In the genomic region with DNA sequence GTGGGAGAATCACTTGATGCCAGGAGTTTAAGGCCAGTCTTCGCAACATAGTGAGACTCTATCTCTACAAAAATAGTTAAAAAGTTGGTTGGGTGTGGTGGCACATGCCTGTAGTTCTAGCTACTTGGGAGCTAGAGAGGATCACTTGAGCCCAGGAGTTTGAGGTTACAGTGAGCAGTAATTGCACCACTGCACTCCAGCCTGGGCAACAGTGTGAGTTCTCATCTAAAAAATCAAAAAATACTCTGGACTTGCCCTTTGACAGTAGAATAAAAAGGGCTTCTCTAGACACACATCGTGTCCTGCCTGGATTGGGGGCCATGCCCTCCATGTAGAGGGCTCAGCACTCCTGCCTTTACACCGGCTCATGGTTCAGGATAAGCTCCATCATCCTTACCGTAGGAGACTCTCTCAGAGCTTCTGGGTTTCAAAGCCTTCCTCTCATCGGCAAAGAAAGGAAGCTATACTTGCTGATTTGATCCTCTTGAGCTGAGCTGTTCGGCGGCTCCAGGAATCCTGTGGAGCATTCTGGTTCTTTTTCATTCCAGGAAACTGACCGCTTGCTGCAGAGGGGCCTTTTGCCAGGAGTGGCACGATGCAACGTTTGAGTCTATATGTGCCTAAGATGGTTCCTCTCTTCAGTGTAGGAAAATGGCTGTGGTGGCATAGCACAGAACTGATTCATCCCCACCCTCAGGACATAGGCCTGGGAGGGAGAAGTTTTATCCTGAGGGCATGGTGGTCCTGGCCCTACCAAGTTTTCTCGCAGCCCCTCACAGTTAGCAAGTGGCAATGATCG, we compare ENCODE assay signal across 15 cellular contexts. TPM values are rescaled to one million over a fixed set of nuclear protein-coding genes. Genes with fewer than 3 reads are reported as not detected.
DNase-seq lines count a peak whose midpoint lies in the region; ATAC-seq, FAIRE-seq and TF ChIP-seq lines count a peak whose summit lies in the region.
"Had no signal": no experiment of that assay in that cellular context is flagged by ENCODE, and none has a peak within 500 bp of the region (broad histone marks: within the 10 kb centered on the region; RNA-seq: fewer than 3 reads in every experiment).

No MANE protein-coding gene starts in this region.

- H3K23me2 ChIP-seq in H1 (ENCODE audit: low read depth, low read length), result no peaks in the 10 kb centered on the region

- H4K91ac ChIP-seq in H1 (replicated peaks; ENCODE audit: insufficient read length, low read length), result no peak overlapping the region

- H3K27ac ChIP-seq in HEK293 (ENCODE audit: extremely low read depth, low read depth, low read length) (no peak overlapping the region), H1 (ENCODE audit: low read depth, low read length) (no peak overlapping the region), testis (peak overlapping the region; percentile 21 to 76), hepatocyte (no peak overlapping the region)

- no peak for TF ChIP-seq EP300 in H1 (IDR thresholded peaks at IDR 0.05; ENCODE audit: borderline replicate concordance in 1 of 2, low read depth in 2 of 2, low read length in 2 of 2)

- intact Hi-C loops in testis (cut with DNase I; ENCODE audit: low total_unique reads), result no loop called here

- FAIRE-seq in H1 (lab: Jason Lieb, UNC), result no peak
- FAIRE-seq: G401.6, GM12892 had no signal

- no peak overlapping the region for H2BK5ac ChIP-seq in H1 (ENCODE audit: low read depth, low read length)

- H4K8ac ChIP-seq in H1 (ENCODE audit: extremely low read depth, insufficient read depth, low read length), result no peak overlapping the region; the same call in 1 of the 2 replicates

- H3K4me2 ChIP-seq in H1 (ENCODE audit: insufficient read depth in 1 of 2, low read depth in 2 of 2, low read length in 2 of 2), result no peak overlapping the region
- no peak overlapping the region for H3K4me2 ChIP-seq in hepatocyte

- H3K79me2 ChIP-seq in H1 (ENCODE audit: control insufficient read depth in 1 of 2, insufficient read depth in 2 of 2, low read length in 2 of 2), result no peaks in the 10 kb centered on the region
- peaks cover 4% of the 10 kb centered on the region for H3K79me2 ChIP-seq in hepatocyte

- no peak overlapping the region for H3K18ac ChIP-seq in H1 (ENCODE audit: extremely low read depth, low read length)

- WGBS in H1 (ENCODE audit: extremely low coverage in 1 of 2, insufficient coverage in 1 of 2, insufficient read length in 1 of 2, insufficient replicate concordance in 2 of 2, low coverage in 1 of 2, low lambda C conversion rate in 2 of 2, missing lambda C conversion rate in 1 of 2), 2 experiments, result 93% methylated on average over 12 of the region's 12 CpGs; no CpG with 5 or more reads in 1 of the 2 experiments
- 95% methylated on average over 12 of the region's 12 CpGs for WGBS in testis, 2 donors
- 98% methylated on average over 12 of the region's 12 CpGs for WGBS in hepatocyte (ENCODE audit: low lambda C conversion rate, missing lambda C conversion rate)

- H4K20me1 ChIP-seq in H1 (replicated peaks in 1 of 2; ENCODE audit: control insufficient read depth in 1 of 2, insufficient read depth in 2 of 2, low read length in 2 of 2), result peaks cover 0 to 3% of the 10 kb centered on the region in 2 experiments
- no peaks in the 10 kb centered on the region for H4K20me1 ChIP-seq in hepatocyte (ENCODE audit: insufficient read depth, poor library complexity, severe bottlenecking)

- H3K4ac ChIP-seq in H1 (replicated peaks; ENCODE audit: insufficient read length, low read depth, low read length), result no peak overlapping the region

- H3K9ac ChIP-seq in H1 (replicated peaks in 1 of 4; ENCODE audit: extremely low read depth in 1 of 4, low read depth in 3 of 4, low read length in 3 of 4), result no peak overlapping the region

- H3K4me3 ChIP-seq in HEK293 (ENCODE audit: low read depth, low read length), result no peak overlapping the region
- no peak overlapping the region for H3K4me3 ChIP-seq in H1 (ENCODE audit: extremely low read depth in 1 of 4, insufficient read depth in 2 of 4, low read depth in 3 of 4, low read length in 4 of 4)
- H3K4me3 ChIP-seq in testis, result no peak overlapping the region
- no peak overlapping the region for H3K4me3 ChIP-seq in hepatocyte

- no peak overlapping the region for H3K14ac ChIP-seq in H1 (ENCODE audit: insufficient read length)

- no peak overlapping the region for H3K56ac ChIP-seq in H1 (replicated peaks; ENCODE audit: insufficient read length, low read depth, low read length)

- TF ChIP-seq CTCF in HEK293 (tag by site-specific recombination; IDR thresholded peaks at IDR 0.05) (no peak), H1 (IDR thresholded peaks at IDR 0.05; ENCODE audit: control extremely low read depth in 1 of 3, insufficient read depth in 1 of 3, low read depth in 1 of 3, low read length in 3 of 3) (no peak), testis (IDR thresholded peaks at IDR 0.05) (no peak), hepatocyte (IDR thresholded peaks at IDR 0.05; ENCODE audit: poor library complexity) (no peak)

- no peak overlapping the region for H2BK15ac ChIP-seq in H1 (ENCODE audit: low read length)

- H2AFZ ChIP-seq in H1 (ENCODE audit: low read length) (no peak overlapping the region), hepatocyte (no peak overlapping the region)

- H3K27me3 ChIP-seq in H1 (replicated peaks in 1 of 4; ENCODE audit: control insufficient read depth in 3 of 4, extremely low read depth in 1 of 4, insufficient read depth in 3 of 4, low read length in 3 of 4) (no peaks in the 10 kb centered on the region), testis (no peaks in the 10 kb centered on the region), hepatocyte (no peaks in the 10 kb centered on the region)

- H3K9me3 ChIP-seq in HEK293 (ENCODE audit: control insufficient read depth, insufficient read depth, low read depth, low read length) (no peaks in the 10 kb centered on the region), H1 (ENCODE audit: insufficient read depth in 2 of 2, low read depth in 1 of 2, low read length in 1 of 2) (no peaks in the 10 kb centered on the region), testis (no peaks in the 10 kb centered on the region), hepatocyte (ENCODE audit: low read depth) (no peaks in the 10 kb centered on the region)

- H2AK5ac ChIP-seq in H1 (ENCODE audit: low read depth, low read length), result no peak overlapping the region

- no peak for ATAC-seq in HG03457 (IDR thresholded peaks at IDR 0.05; ENCODE audit: unreplicated experiment)

- no peaks in the 10 kb centered on the region for H3K4me1 ChIP-seq in HEK293 (ENCODE audit: control insufficient read depth, insufficient read depth, low read length)
- H3K4me1 ChIP-seq in H1 (replicated peaks in 1 of 4; ENCODE audit: control insufficient read depth in 3 of 4, insufficient read depth in 4 of 4, low read length in 3 of 4), result no peaks in the 10 kb centered on the region
- peaks cover 51% of the 10 kb centered on the region for H3K4me1 ChIP-seq in testis
- H3K4me1 ChIP-seq in hepatocyte (ENCODE audit: insufficient read depth), result peaks cover 5% of the 10 kb centered on the region

- DNase-seq in H1 (ENCODE audit: low read depth in 1 of 2, low spot score in 2 of 2), result no peak
- no peak for DNase-seq in testis
- no peak for DNase-seq in hepatocyte (ENCODE audit: low spot score)
- no peak for DNase-seq in amniotic stem cell (lab: John Stamatoyannopoulos, UW)
- DNase-seq: C1 segment of cervical spinal cord; CD4-positive, alpha-beta memory T cell; COR-L47; DMS153; DND-41; GOT3; H9 had no signal

- H3K79me1 ChIP-seq in H1 (ENCODE audit: low read depth, low read length), result no peaks in the 10 kb centered on the region

- no peak overlapping the region for H2BK120ac ChIP-seq in H1 (replicated peaks; ENCODE audit: low read depth, low read length)

- H3K23ac ChIP-seq in H1 (ENCODE audit: insufficient read length), result no peak overlapping the region

- H2BK12ac ChIP-seq in H1 (ENCODE audit: low read depth, low read length), result no peak overlapping the region

- TF ChIP-seq POLR2A in H1 (IDR thresholded peaks at IDR 0.05; ENCODE audit: control extremely low read depth in 1 of 2, low read depth in 2 of 2, low read length in 2 of 2) (no peak), testis (IDR thresholded peaks at IDR 0.05) (no peak)

- no peak overlapping the region for H2BK20ac ChIP-seq in H1 (ENCODE audit: low read length)

- POLR2A ChIA-PET in HEK293 (lab: Yijun Ruan, JAX) (no interaction called here), H1 (lab: Charles Lee; ENCODE audit: partially characterized antibody) (interaction anchor here (1.0 kb wide), 1 partner anchor 12 kb away, joined by 3 read pairs; no protein-coding TSS in a partner anchor)

- H3K9me2 ChIP-seq in hepatocyte (replicated peaks; ENCODE audit: insufficient read depth), result no peaks in the 10 kb centered on the region

- H4K5ac ChIP-seq in H1 (ENCODE audit: insufficient read length, low read depth, low read length), result no peak overlapping the region

- TF ChIP-seq RAD21 in H1 (IDR thresholded peaks at IDR 0.05 in 1 of 2, conservative IDR thresholded peaks at IDR 0.05 in 1 of 2; ENCODE audit: low read depth in 2 of 2, low read length in 2 of 2), result no peak

- H3K36me3 ChIP-seq in HEK293 (ENCODE audit: control insufficient read depth in 2 of 2, insufficient read depth in 1 of 2, low read length in 2 of 2) (no peaks in the 10 kb centered on the region), H1 (ENCODE audit: control insufficient read depth in 2 of 4, insufficient read depth in 4 of 4, low read length in 3 of 4) (no peaks in the 10 kb centered on the region), testis (ENCODE audit: low read depth, missing control alignments) (no peaks in the 10 kb centered on the region), hepatocyte (replicated peaks; ENCODE audit: insufficient read depth, low read depth) (no peaks in the 10 kb centered on the region)

- CTCF ChIA-PET in HEK293 (lab: Yijun Ruan, JAX) (interaction anchor here (0.7 to 1.1 kb wide), 3 partner anchors 10 to 443 kb away, joined by 3 to 5 read pairs (median 4); no protein-coding TSS in a partner anchor), H1 (lab: Charles Lee; ENCODE audit: partially characterized antibody) (interaction anchor here (1.1 to 1.7 kb wide), 2 partner anchors 46 to 47 kb away, joined by 4 to 6 read pairs; no protein-coding TSS in a partner anchor)

RNA-seq across cellular contexts. Expression of gene FLVCR2, which starts 29.6 kb away (rescaled TPM):
- 7.1 and 12.9 TPM in 2 replicates for total RNA-seq in H1 (2021; fragmentation: NEBNext Ultra II Directional; extraction: Animal tissue kit (Norgen Biotek cat#: 25700))
- polyA plus RNA-seq in H1 (2011; rRNA removed), result 6.3 and 8.2 TPM in 2 replicates
- 6.4 TPM for polyA plus RNA-seq in H1 (2011; cell fraction: cytosol; rRNA removed)
- polyA plus RNA-seq in H1 (2011; cell fraction: nucleus; rRNA removed), result 5.9 TPM
- 5.9 to 9.1 TPM (median 7.6 TPM) in 4 replicates for polyA plus RNA-seq in H1 (2012, experiment 1 of 2)
- polyA plus RNA-seq in H1 (2012, experiment 2 of 2), result 5.3 TPM
- polyA plus RNA-seq in H1 (2013, experiment 1 of 2), result 6.3 TPM
- 7.3 TPM for polyA plus RNA-seq in H1 (2013, experiment 2 of 2)
- polyA minus RNA-seq in H1 (2011; rRNA and poly(A)+ RNA removed), result 15.8 and 17.9 TPM in 2 replicates
- polyA minus RNA-seq in H1 (2011; cell fraction: cytosol; rRNA and poly(A)+ RNA removed), result 4.8 TPM
- polyA minus RNA-seq in H1 (2011; cell fraction: nucleus; rRNA and poly(A)+ RNA removed), result 7.7 TPM
- 10 to 100 TPM; 38.5 to 45.0 TPM for total RNA-seq in testis
- 49.6 TPM for polyA plus RNA-seq in testis (ENCODE audit: insufficient read depth, low read depth, low replicate concordance)
- total RNA-seq in hepatocyte, result 10.1 and 16.1 TPM in 2 replicates
- 7.7 and 9.5 TPM in 2 replicates for polyA plus RNA-seq in hepatocyte

RNA-seq across cellular contexts. Expression of gene ERG28, which starts 52.6 kb away (rescaled TPM):
- 30.5 and 32.6 TPM in 2 replicates for total RNA-seq in H1 (2021; fragmentation: NEBNext Ultra II Directional; extraction: Animal tissue kit (Norgen Biotek cat#: 25700))
- polyA plus RNA-seq in H1 (2011; rRNA removed) (45.3 and 56.7 TPM in 2 replicates), testis (ENCODE audit: insufficient read depth, low read depth, low replicate concordance) (103 TPM), hepatocyte (65.7 and 74.4 TPM in 2 replicates)
- polyA plus RNA-seq in H1 (2011; cell fraction: cytosol; rRNA removed), result 42.6 TPM
- 21.8 TPM for polyA plus RNA-seq in H1 (2011; cell fraction: nucleus; rRNA removed)
- polyA plus RNA-seq in H1 (2012, experiment 1 of 2), result 31.8 to 37.4 TPM (median 35.1 TPM) in 4 replicates
- 56.3 TPM for polyA plus RNA-seq in H1 (2012, experiment 2 of 2)
- 81.1 TPM for polyA plus RNA-seq in H1 (2013, experiment 1 of 2)
- 112 TPM for polyA plus RNA-seq in H1 (2013, experiment 2 of 2)
- polyA minus RNA-seq in H1 (2011; rRNA and poly(A)+ RNA removed), result 21.5 and 23.6 TPM in 2 replicates
- 9.3 TPM for polyA minus RNA-seq in H1 (2011; cell fraction: cytosol; rRNA and poly(A)+ RNA removed)
- polyA minus RNA-seq in H1 (2011; cell fraction: nucleus; rRNA and poly(A)+ RNA removed), result 11.7 TPM
- total RNA-seq in testis (10 to 100 TPM; 60.0 to 64.4 TPM), hepatocyte (38.4 and 51.2 TPM in 2 replicates)

RNA-seq across cellular contexts. Expression of gene TTLL5, which starts 53.0 kb away (rescaled TPM):
- 44.6 and 45.9 TPM in 2 replicates for total RNA-seq in H1 (2021; fragmentation: NEBNext Ultra II Directional; extraction: Animal tissue kit (Norgen Biotek cat#: 25700))
- polyA plus RNA-seq in H1 (2011; rRNA removed) (14.8 and 16.1 TPM in 2 replicates), testis (ENCODE audit: insufficient read depth, low read depth, low replicate concordance) (318 TPM), hepatocyte (11.1 and 14.2 TPM in 2 replicates)
- 15.9 TPM for polyA plus RNA-seq in H1 (2011; cell fraction: cytosol; rRNA removed)
- polyA plus RNA-seq in H1 (2011; cell fraction: nucleus; rRNA removed), result 22.9 TPM
- 22.8 to 31.8 TPM (median 23.2 TPM) in 4 replicates for polyA plus RNA-seq in H1 (2012, experiment 1 of 2)
- 2.7 TPM for polyA plus RNA-seq in H1 (2012, experiment 2 of 2)
- polyA plus RNA-seq in H1 (2013, experiment 1 of 2), result 24.5 TPM
- 25.2 TPM for polyA plus RNA-seq in H1 (2013, experiment 2 of 2)
- 52.0 and 82.4 TPM in 2 replicates for polyA minus RNA-seq in H1 (2011; rRNA and poly(A)+ RNA removed)
- 23.4 TPM for polyA minus RNA-seq in H1 (2011; cell fraction: cytosol; rRNA and poly(A)+ RNA removed)
- polyA minus RNA-seq in H1 (2011; cell fraction: nucleus; rRNA and poly(A)+ RNA removed), result 104 TPM
- total RNA-seq in testis (100 to 1,000 TPM; 112 to 155 TPM), hepatocyte (8.9 and 14.3 TPM in 2 replicates)

Comparison
In these comparisons a context has a peak if more than half of its experiments do, and no peak if none do; other contexts are left out.
1. H3K27ac ChIP-seq: peak in testis (2 of 2); none in HEK293 (single experiment), H1 (single experiment) and hepatocyte (single experiment).